ENCODE assay signal across 15 cellular contexts in the genomic region with DNA sequence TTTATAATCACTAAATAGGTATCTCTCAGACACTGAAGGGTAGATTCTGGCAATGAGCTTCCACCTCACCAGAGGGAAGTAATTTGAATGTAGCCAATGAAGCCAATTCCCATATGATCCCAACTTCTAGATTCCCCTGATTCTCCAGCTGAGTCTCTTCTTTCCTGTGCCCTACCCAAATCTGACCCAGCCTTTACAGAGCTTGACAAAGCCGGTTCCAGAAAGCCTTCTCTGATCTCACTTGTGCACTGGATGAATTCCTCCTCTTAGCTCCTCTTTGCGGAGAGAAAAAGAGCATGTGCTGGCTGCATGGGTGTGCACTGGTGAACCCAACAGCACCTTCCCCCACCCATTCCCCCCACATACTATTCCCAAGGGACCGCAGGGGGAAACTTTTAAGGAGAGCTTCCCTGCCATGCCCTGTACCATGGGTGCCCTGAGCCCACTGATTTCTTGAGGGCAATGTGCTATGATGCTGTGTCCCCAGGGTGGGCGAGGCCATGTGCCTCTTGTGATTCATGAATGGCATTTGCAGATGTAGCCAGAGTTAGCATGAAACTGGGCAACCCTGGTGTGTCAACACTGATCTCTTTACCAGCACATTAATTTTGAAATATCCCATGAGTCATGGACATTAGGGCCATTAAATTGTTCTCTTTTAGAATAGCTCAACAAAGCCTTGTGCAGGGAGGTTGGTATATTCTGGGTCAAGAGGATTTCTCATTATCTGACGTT. TPM values are rescaled to one million over a fixed set of nuclear protein-coding genes. Genes with fewer than 3 reads are reported as not detected.
DNase-seq lines count a peak whose midpoint lies in the region; ATAC-seq and TF ChIP-seq lines count a peak whose summit lies in the region.
"Had no signal": no experiment of that assay in that cellular context is flagged by ENCODE, and none has a peak within 500 bp of the region (broad histone marks: within the 10 kb centered on the region; RNA-seq: fewer than 3 reads in every experiment).

No MANE protein-coding gene starts in this region.

- no peaks in the 10 kb centered on the region for H3K36me3 ChIP-seq in Panc1 (ENCODE audit: control insufficient read depth, insufficient read depth, low read length)
- H3K36me3 ChIP-seq in gastrocnemius medialis: no peaks in the 10 kb centered on the region
- H3K36me3 ChIP-seq: ascending aorta had no signal

- ATAC-seq in Panc1: no peak
- ATAC-seq in gastrocnemius medialis: peak; percentile 71 to 85
- ATAC-seq: CD8-positive, alpha-beta T cell had no signal

- CTCF ChIA-PET in Panc1 (lab: Charles Lee): interaction anchor here (1.0 kb wide), 1 partner anchor 25 kb away, joined by 3 read pairs; no protein-coding TSS in a partner anchor

- H3K27me3 Mint-ChIP-seq in CD14-positive monocyte (ENCODE audit: low read depth in 3 of 3): peaks cover 4 to 14% (median 7%) of the 10 kb centered on the region in 3 donors

- H3K36me3 Mint-ChIP-seq in CD14-positive monocyte: no peaks in the 10 kb centered on the region
- H3K36me3 Mint-ChIP-seq: CD8-positive, alpha-beta T cell had no signal

- no TSS peak for BruUV-seq in Panc1 (replicated peaks; lab: Mats Ljungman, UMichigan)

- H3K27ac ChIP-seq in Panc1 (ENCODE audit: low read length): peak overlapping the region; percentile 20; the same call in 1 of the 2 replicates
- no peak overlapping the region for H3K27ac ChIP-seq in gastrocnemius medialis
- H3K27ac ChIP-seq: ascending aorta had no signal

- in situ Hi-C loops in Panc1 (cut with HindIII; ENCODE audit: low pct_unique_long_range_greater_than_20kb, low sequenced_read_pairs) (no loop called here), gastrocnemius medialis (cut with MboI; ENCODE audit: low sequenced_read_pairs in 4 of 4) (no loop called here)

- peaks cover 9% of the 10 kb centered on the region for H3K4me1 Mint-ChIP-seq in CD14-positive monocyte

- TF ChIP-seq CTCF in Panc1 (IDR thresholded peaks at IDR 0.05): no peak
- no peak for TF ChIP-seq CTCF in fibroblast of mammary gland (conservative IDR thresholded peaks at IDR 0.05; ENCODE audit: control insufficient read depth, insufficient read depth, low read depth, low read length)
- TF ChIP-seq CTCF in gastrocnemius medialis (IDR thresholded peaks at IDR 0.05 in 4 of 5, conservative IDR thresholded peaks at IDR 0.05 in 1 of 5): no peak
- no peak for TF ChIP-seq CTCF in CD14-positive monocyte (IDR thresholded peaks at IDR 0.05)

- intact Hi-C loops in Panc1 (cut with micrococcal nuclease; ENCODE audit: unreplicated experiment): no loop called here
- intact Hi-C loops in gastrocnemius medialis (cut with DNase I; ENCODE audit: low total_unique reads): no loop called here
- intact Hi-C loops in CD14-positive monocyte (cut with micrococcal nuclease): no loop called here

- H3K27ac Mint-ChIP-seq in CD14-positive monocyte: no peak overlapping the region
- H3K27ac Mint-ChIP-seq: activated T-helper 1 cell treated with anti-CD3 and anti-CD28 coated beads, Interleukin-12 subunit alpha, Interleukin-12 subunit beta, Interleukin-2, Interleukin-4 antibody, amounts not matched to agents 30 ng/mL and 10 ng/mL and 1 ng/mL, durations not matched to agents 14 hours and 24 hours and 36 hours; CD8-positive, alpha-beta T cell had no signal

- H3K27me3 ChIP-seq in Panc1 (ENCODE audit: control insufficient read depth, insufficient read depth, low read length) (no peaks in the 10 kb centered on the region), gastrocnemius medialis (no peaks in the 10 kb centered on the region)
- H3K27me3 ChIP-seq: ascending aorta had no signal

- H3K4me3 Mint-ChIP-seq in CD14-positive monocyte: no peak overlapping the region
- H3K4me3 Mint-ChIP-seq: activated T-helper 1 cell treated with anti-CD3 and anti-CD28 coated beads, Interleukin-12 subunit alpha, Interleukin-12 subunit beta, Interleukin-2, Interleukin-4 antibody, amounts not matched to agents 30 ng/mL and 10 ng/mL and 1 ng/mL, durations not matched to agents 14 hours and 24 hours and 36 hours; CD8-positive, alpha-beta T cell had no signal

- no peak overlapping the region for H3K4me3 ChIP-seq in Panc1 (ENCODE audit: low read depth in 2 of 2, low read length in 2 of 2)
- no peak overlapping the region for H3K4me3 ChIP-seq in fibroblast of mammary gland (ENCODE audit: control insufficient read depth, low read depth, low read length)
- no peak overlapping the region for H3K4me3 ChIP-seq in gastrocnemius medialis
- H3K4me3 ChIP-seq: ascending aorta had no signal

- no peak for TF ChIP-seq POLR2A in gastrocnemius medialis (IDR thresholded peaks at IDR 0.05)

- POLR2A ChIA-PET in Panc1 (lab: Charles Lee): no interaction called here

- peaks cover 14% of the 10 kb centered on the region; the same call in 1 of the 2 replicates for H3K9me3 ChIP-seq in Panc1 (ENCODE audit: control insufficient read depth, insufficient read depth, low read depth, low read length)
- peaks cover 0 to 5% (median 0%) of the 10 kb centered on the region in 3 donors for H3K9me3 ChIP-seq in gastrocnemius medialis

- DNase-seq in GM03348 (ENCODE audit: low spot score): peak; percentile 60
- DNase-seq in Panc1 (ENCODE audit: low read depth, low spot score): no peak
- DNase-seq in fibroblast of mammary gland (ENCODE audit: low read depth): peak; percentile 76
- DNase-seq in gastrocnemius medialis: peak in 1 of 2 donors; percentile 30
- DNase-seq in middle frontal gyrus (ENCODE audit: extremely low spot score, low spot score): no peak
- DNase-seq in CD14-positive monocyte (ENCODE audit: low spot score): no peak
- DNase-seq in SKM-1 (lab: John Stamatoyannopoulos, UW; ENCODE audit: unreplicated experiment): no peak
- DNase-seq: CD8-positive, alpha-beta T cell; KG1; NCI-H1694; NCI-H748 treated with DMSO at 0.1 percent for 48 hours; Right ventricle myocardium superior had no signal

- H3K4me1 ChIP-seq in Panc1 (ENCODE audit: control insufficient read depth, insufficient read depth, low read length) (no peaks in the 10 kb centered on the region), gastrocnemius medialis (no peaks in the 10 kb centered on the region)
- H3K4me1 ChIP-seq: ascending aorta had no signal

- H3K9me3 Mint-ChIP-seq in CD14-positive monocyte: peaks cover 0 to 18% (median 11%) of the 10 kb centered on the region in 7 donors

RNA-seq across cellular contexts. Expression of gene PLEKHA1, which starts 50.4 kb away (rescaled TPM):
- total RNA-seq in Panc1 (2021; ENCODE audit: unreplicated experiment) (95.5 TPM), gastrocnemius medialis (10 to 100 TPM; 33.7 to 54.0 (median 37.8) TPM)
- polyA plus RNA-seq in Panc1 (2012; ENCODE audit: insufficient read length): 52.9 TPM
- polyA plus RNA-seq in CD14-positive monocyte: 10 to 100 TPM; 12.3 to 14.9 TPM

RNA-seq across cellular contexts. Expression of gene BTBD16, which starts 53.0 kb away (rescaled TPM):
- total RNA-seq in Panc1 (2021; ENCODE audit: unreplicated experiment) (0.82 TPM), gastrocnemius medialis (under 1 TPM in 2 of 4 donors, not detected in 2; 0.46 to 0.55 TPM)
- 0.71 TPM for polyA plus RNA-seq in Panc1 (2012; ENCODE audit: insufficient read length)
- polyA plus RNA-seq in CD14-positive monocyte: not detected
- total RNA-seq: activated T-helper 1 cell treated with anti-CD3 and anti-CD28 coated beads, Interleukin-12 subunit alpha, Interleukin-12 subunit beta, Interleukin-2, Interleukin-4 antibody, amounts not matched to agents 30 ng/mL and 10 ng/mL and 1 ng/mL, durations not matched to agents 14 hours and 24 hours and 36 hours; ascending aorta; CD8-positive, alpha-beta T cell; G401; Right ventricle myocardium superior had no signal

Comparison
In these comparisons a context has a peak if more than half of its experiments do, and no peak if none do; other contexts are left out.
1. DNase-seq: peak in GM03348 (single experiment) and fibroblast of mammary gland (single experiment); none in Panc1 (single experiment), middle frontal gyrus (single experiment), CD14-positive monocyte (single experiment) and SKM-1 (single experiment).